ENCODE assay signal across 6 cellular contexts in the genomic region with DNA sequence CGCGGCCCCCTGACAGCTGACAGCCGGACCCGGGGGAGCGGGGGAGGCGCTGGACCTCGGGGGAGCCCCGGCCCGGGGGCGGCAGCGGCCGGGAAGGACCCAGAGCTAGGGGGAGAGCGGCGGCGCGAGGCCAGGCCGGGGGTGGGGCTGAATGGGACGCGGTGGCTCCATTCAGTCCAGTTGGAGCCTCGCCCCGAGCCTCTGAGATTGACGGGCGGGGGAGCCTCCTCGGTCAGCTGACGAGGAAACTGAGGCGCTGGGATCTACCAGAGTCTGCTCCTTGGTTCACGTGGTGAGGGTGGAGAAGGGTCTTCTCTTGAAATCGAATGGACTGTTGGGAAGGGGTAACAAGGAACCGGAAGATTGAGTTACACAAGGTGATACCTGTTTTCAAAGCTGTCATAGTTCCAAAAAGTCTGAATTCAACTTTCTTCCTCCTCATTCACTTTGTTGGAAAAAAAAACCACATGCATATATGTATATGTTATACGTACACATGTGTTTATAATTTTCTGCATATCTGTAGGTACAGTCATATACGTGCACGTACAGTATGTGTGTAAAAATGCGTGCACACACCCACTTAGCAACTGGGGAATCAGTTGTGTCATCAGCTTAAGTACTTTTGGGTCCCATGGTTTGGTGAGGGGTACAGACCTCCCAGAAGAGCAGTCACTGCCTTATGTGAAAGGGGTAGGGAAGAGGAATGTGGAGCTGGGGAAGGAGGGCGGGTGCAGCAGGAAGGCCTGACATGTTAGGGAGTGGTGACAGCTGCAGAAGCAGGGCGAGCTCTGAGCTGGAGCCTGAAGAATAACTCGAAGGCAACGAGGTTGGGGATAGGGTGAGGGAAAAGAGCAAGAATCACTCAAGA. TPM values are rescaled to one million over a fixed set of nuclear protein-coding genes. Genes with fewer than 3 reads are reported as not detected.
DNase-seq lines count a peak whose midpoint lies in the region; ATAC-seq and TF ChIP-seq lines count a peak whose summit lies in the region.

No MANE protein-coding gene starts in this region.

- TSS peak; percentile 28 for BruUV-seq in PC-3 (replicated peaks; lab: Mats Ljungman, UMichigan)

- 18% methylated on average over 37 of the region's 37 CpGs for WGBS in thymus

- peak overlapping the region; percentile 67 to 86 (median 78); a peak in 21 of 22 replicates for H3K27ac ChIP-seq in BLaER1 treated with 17β-estradiol and CSF1 and Interleukin-3, amounts not matched to agents 10 nM and 100 nM
- no peak overlapping the region for H3K27ac ChIP-seq in PC-3 (ENCODE audit: low read length)
- H3K27ac ChIP-seq in left ventricle myocardium inferior (replicated peaks) = peak overlapping the region; percentile 86
- H3K27ac ChIP-seq in thymus (ENCODE audit: low read depth) = peak overlapping the region; percentile 77

- H3K9me2 ChIP-seq in PC-3 (replicated peaks; ENCODE audit: low read length) = no peaks in the 10 kb centered on the region

- H3K36me3 ChIP-seq in BLaER1 treated with 17β-estradiol and CSF1 and Interleukin-3, amounts not matched to agents 10 nM and 100 nM = peaks cover 4 to 26% (median 18%) of the 10 kb centered on the region in 11 experiments; a peak in 17 of 22 replicates
- no peaks in the 10 kb centered on the region for H3K36me3 ChIP-seq in PC-3 (ENCODE audit: low read depth, low read length)
- H3K36me3 ChIP-seq in left ventricle myocardium inferior = peaks cover 22% of the 10 kb centered on the region
- H3K36me3 ChIP-seq in thymus (ENCODE audit: control insufficient read depth, insufficient read depth) = peaks cover 9% of the 10 kb centered on the region

- peaks cover 5 to 36% (median 22%) of the 10 kb centered on the region in 11 experiments; a peak in 16 of 22 replicates for H4K20me1 ChIP-seq in BLaER1 treated with 17β-estradiol and CSF1 and Interleukin-3, amounts not matched to agents 10 nM and 100 nM
- H4K20me1 ChIP-seq in PC-3 (ENCODE audit: low read length) = no peaks in the 10 kb centered on the region

- POLR2A ChIA-PET in PC-3 (lab: Charles Lee; ENCODE audit: unreplicated experiment) = no interaction called here

- peak overlapping the region; percentile 82 to 100 (median 92) for H3K4me2 ChIP-seq in BLaER1 treated with 17β-estradiol and CSF1 and Interleukin-3, amounts not matched to agents 10 nM and 100 nM
- peak overlapping the region; percentile 84 for H3K4me2 ChIP-seq in PC-3 (ENCODE audit: low read length)

- TF ChIP-seq CTCF in PC-3 (conservative IDR thresholded peaks at IDR 0.05; ENCODE audit: low read depth, low read length) = no peak
- no peak for TF ChIP-seq CTCF in left ventricle myocardium inferior (IDR thresholded peaks at IDR 0.05; ENCODE audit: borderline replicate concordance)

- intact Hi-C loops in PC-3 (cut with micrococcal nuclease) = no loop called here
- intact Hi-C loops in left ventricle myocardium inferior (cut with micrococcal nuclease) = no loop called here

- H3K27me3 ChIP-seq in BLaER1 treated with 17β-estradiol and CSF1 and Interleukin-3, amounts not matched to agents 10 nM and 100 nM = no peaks in the 10 kb centered on the region
- H3K27me3 ChIP-seq in PC-3 (ENCODE audit: low read length) (no peaks in the 10 kb centered on the region), left ventricle myocardium inferior (ENCODE audit: low read depth) (no peaks in the 10 kb centered on the region), thymus (ENCODE audit: control insufficient read depth, insufficient read depth) (no peaks in the 10 kb centered on the region)

- H3K4me1 ChIP-seq in BLaER1 treated with 17β-estradiol and CSF1 and Interleukin-3, amounts not matched to agents 10 nM and 100 nM = peaks cover 33 to 49% (median 42%) of the 10 kb centered on the region in 10 experiments
- H3K4me1 ChIP-seq in PC-3 (ENCODE audit: insufficient read depth, low read length) (no peaks in the 10 kb centered on the region), left ventricle myocardium inferior (peaks cover 29% of the 10 kb centered on the region), thymus (ENCODE audit: control insufficient read depth, insufficient read depth, low read length) (peaks cover 15% of the 10 kb centered on the region)

- H3K79me2 ChIP-seq in PC-3 (ENCODE audit: low read length) = peaks cover 9% of the 10 kb centered on the region

- peak overlapping the region; percentile 85 to 93 (median 89) for H3K9ac ChIP-seq in BLaER1 treated with 17β-estradiol and CSF1 and Interleukin-3, amounts not matched to agents 10 nM and 100 nM
- H3K9ac ChIP-seq in PC-3 (ENCODE audit: low read length) = peak overlapping the region; percentile 69

- ATAC-seq in PC-3 (no peak), HG02798 (IDR thresholded peaks at IDR 0.05; ENCODE audit: poor library complexity, unreplicated experiment) (no peak)

- H3F3A ChIP-seq in PC-3 (ENCODE audit: low read length, unreplicated experiment) = no peaks in the 10 kb centered on the region

- H3K4me3 ChIP-seq in BLaER1 treated with 17β-estradiol and CSF1 and Interleukin-3, amounts not matched to agents 10 nM and 100 nM = peak overlapping the region; percentile 81 to 99 (median 96)
- H3K4me3 ChIP-seq in PC-3 (ENCODE audit: low read length) = peak overlapping the region; percentile 72
- H3K4me3 ChIP-seq in left ventricle myocardium inferior = peak overlapping the region; percentile 95
- peak overlapping the region; percentile 95 for H3K4me3 ChIP-seq in thymus (ENCODE audit: low read length)

- CTCF ChIA-PET in PC-3 (lab: Charles Lee) = no interaction called here

- H3K9me3 ChIP-seq in BLaER1 treated with 17β-estradiol and CSF1 and Interleukin-3, amounts not matched to agents 10 nM and 100 nM (replicated peaks in 1 of 11) = no peaks in the 10 kb centered on the region
- H3K9me3 ChIP-seq in PC-3 (ENCODE audit: low read length) (no peaks in the 10 kb centered on the region), left ventricle myocardium inferior (replicated peaks) (no peaks in the 10 kb centered on the region), thymus (ENCODE audit: control insufficient read depth) (no peaks in the 10 kb centered on the region)

- DNase-seq in PC-3 (no peak), left ventricle myocardium inferior (no peak), iPS-NIHi11 (ENCODE audit: low spot score) (no peak)

- H2AFZ ChIP-seq in PC-3 (ENCODE audit: low read length) = peak overlapping the region; percentile 61; the same call in 1 of the 2 replicates

RNA-seq across cellular contexts. Expression of gene PPP1R7, which starts 0.6 kb away (rescaled TPM):
- total RNA-seq in PC-3 (2014; rRNA removed) (16.6 and 21.4 TPM in 2 replicates), left ventricle myocardium inferior (61.5 TPM)
- 63.7 TPM for polyA plus RNA-seq in thymus

RNA-seq across cellular contexts. Expression of gene PASK, which starts 1.6 kb away (rescaled TPM):
- total RNA-seq in PC-3 (2014; rRNA removed) (3.1 and 4.1 TPM in 2 replicates), left ventricle myocardium inferior (3.4 TPM)
- polyA plus RNA-seq in thymus = 26.9 TPM

RNA-seq across cellular contexts. Expression of gene ANO7, which starts 37.6 kb away (rescaled TPM):
- total RNA-seq in PC-3 (2014; rRNA removed) (2.6 and 2.9 TPM in 2 replicates), left ventricle myocardium inferior (0.80 TPM)
- 0.41 TPM for polyA plus RNA-seq in thymus

RNA-seq across cellular contexts. Expression of gene MTERF4, which starts 48.8 kb away (rescaled TPM):
- 13.6 and 15.4 TPM in 2 replicates for total RNA-seq in PC-3 (2014; rRNA removed)
- 19.5 TPM for total RNA-seq in left ventricle myocardium inferior
- 41.7 TPM for polyA plus RNA-seq in thymus
